In the genomic region with DNA sequence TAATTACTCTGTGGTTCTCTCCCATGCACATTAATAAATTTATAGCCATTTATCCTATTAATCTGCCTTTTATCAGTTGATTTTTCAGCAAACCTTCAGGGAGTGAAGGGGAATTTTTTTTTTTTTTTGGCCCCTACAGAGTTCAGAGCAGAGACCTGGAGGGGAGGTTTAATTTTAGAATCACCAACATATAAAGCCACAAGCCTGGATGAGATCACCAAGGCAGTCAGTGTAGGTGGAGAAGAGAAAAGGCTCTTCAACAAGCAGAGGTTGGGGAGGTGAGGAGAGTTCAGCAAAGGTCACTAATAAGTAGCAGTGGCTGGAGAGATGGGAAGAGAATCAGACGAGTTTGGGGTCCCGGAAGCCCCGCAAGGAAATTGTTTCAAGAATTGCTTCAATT, we compare ENCODE assay signal across 19 cellular contexts.
"Had no signal": no experiment of that assay in that cellular context is flagged by ENCODE, and none has a peak within 500 bp of the region (broad histone marks: within the 10 kb centered on the region; RNA-seq: fewer than 3 reads in every experiment).

No MANE protein-coding gene starts in this region.

- DNase-seq: KBM-7, NCI-H1092, NCI-H1105 treated with DMSO at 0.1 percent for 48 hours, NCI-H1417 treated with DMSO at 0.1 percent for 48 hours, NCI-H146, NCI-H187 treated with DMSO at 0.1 percent for 48 hours, NCI-H2029 treated with DMSO at 0.1 percent for 48 hours, NCI-H2171 treated with DMSO at 0.1 percent for 48 hours, NCI-H226, NCI-H446, NCI-H510A, NCI-H524 treated with DMSO at 0.1 percent for 48 hours, NCI-H69, NCI-H774, RPMI8226, SHP77, SK-N-SH, SW 1271, T-cell had no signal

- H3K36me3 Mint-ChIP-seq: T-cell had no signal

- H3K4me3 Mint-ChIP-seq: T-cell had no signal

- H3K27ac Mint-ChIP-seq: T-cell had no signal

- ATAC-seq: T-cell had no signal

- H3K9me3 Mint-ChIP-seq: T-cell had no signal

- H3K9me3 ChIP-seq: SK-N-SH had no signal
